Comparison of ENCODE assay signal across 9 cellular contexts in genomic region chr2:74525717-74526648, GRCh38. TPM values are rescaled to one million over a fixed set of nuclear protein-coding genes. Genes with fewer than 3 reads are reported as not detected.
DNase-seq lines count a peak whose midpoint lies in the region; ATAC-seq and TF ChIP-seq lines count a peak whose summit lies in the region.
"Had no signal": no experiment of that assay in that cellular context is flagged by ENCODE, and none has a peak within 500 bp of the region (broad histone marks: within the 10 kb centered on the region; RNA-seq: fewer than 3 reads in every experiment).

TSS of gene DQX1 (minus strand) at chr2:74526231. CDS start at chr2:74525729, 502 bp downstream.

- TF ChIP-seq CTCF in GM20000 (IDR thresholded peaks at IDR 0.05; ENCODE audit: extremely low read depth, missing control alignments) = no peak
- TF ChIP-seq CTCF in hepatocyte (IDR thresholded peaks at IDR 0.05; ENCODE audit: poor library complexity) = no peak

- intact Hi-C loops in CD4-positive, alpha-beta memory T cell (cut with micrococcal nuclease) = no loop called here

- POLR2A ChIA-PET in CD4-positive, alpha-beta memory T cell (lab: Charles Lee; ENCODE audit: partially characterized antibody) = interaction anchor here (0.8 to 2.8 kb wide), 10 partner anchors 10 to 105 kb away, joined by 3 to 12 read pairs (median 6); partner anchors contain the start of genes C2orf81, CCDC142, MRPL53 and PCGF1

- H3K36me3 Mint-ChIP-seq in CD4-positive, alpha-beta memory T cell = peaks cover 26 to 38% of the 10 kb centered on the region in 2 donors

- no peaks in the 10 kb centered on the region for H3K27me3 ChIP-seq in CD4-positive, alpha-beta memory T cell (ENCODE audit: insufficient read depth, low read length)
- no peaks in the 10 kb centered on the region for H3K27me3 ChIP-seq in hepatocyte

- peaks cover 28% of the 10 kb centered on the region for H3K79me2 ChIP-seq in hepatocyte

- peaks cover 7% of the 10 kb centered on the region for H4K20me1 ChIP-seq in hepatocyte (ENCODE audit: insufficient read depth, poor library complexity, severe bottlenecking)

- no peaks in the 10 kb centered on the region for H3K9me3 ChIP-seq in CD4-positive, alpha-beta memory T cell (ENCODE audit: control insufficient read depth in 1 of 2, low read length in 2 of 2)
- no peaks in the 10 kb centered on the region for H3K9me3 ChIP-seq in hepatocyte (ENCODE audit: low read depth)

- H3K27ac ChIP-seq in CD4-positive, alpha-beta memory T cell (ENCODE audit: low read depth, low read length) = no peak within 1 kb of the TSS
- no peak within 1 kb of the TSS for H3K27ac ChIP-seq in hepatocyte

- H3K27ac Mint-ChIP-seq in CD4-positive, alpha-beta memory T cell = peak within 1 kb of the TSS in 5 of 7 donors; percentile 12 to 62 (median 52)

- H3K27me3 Mint-ChIP-seq in CD4-positive, alpha-beta memory T cell = peaks cover 2 to 4% of the 10 kb centered on the region in 2 donors

- WGBS in hepatocyte (ENCODE audit: low lambda C conversion rate, missing lambda C conversion rate) = 94% methylated on average over 11 of the region's 11 CpGs

- ATAC-seq in GM21447 (IDR thresholded peaks at IDR 0.05; ENCODE audit: unreplicated experiment) (no peak), HG03280 (IDR thresholded peaks at IDR 0.05; ENCODE audit: unreplicated experiment) (no peak), HG03520 (IDR thresholded peaks at IDR 0.05; ENCODE audit: unreplicated experiment) (no peak)

- H3K4me1 Mint-ChIP-seq in CD4-positive, alpha-beta memory T cell = peaks cover 11 to 33% (median 25%) of the 10 kb centered on the region in 4 donors

- CTCF ChIA-PET in CD4-positive, alpha-beta memory T cell (lab: Charles Lee; ENCODE audit: partially characterized antibody) = interaction anchor here (1.3 to 1.6 kb wide), 3 partner anchors 11 to 702 kb away, joined by 3 to 7 read pairs (median 3); partner anchors contain the start of genes CCDC142, TLX2 and TTC31

- H3K4me3 Mint-ChIP-seq in CD4-positive, alpha-beta memory T cell = peak within 1 kb of the TSS in 5 of 8 donors; percentile 1 to 57 (median 39)

- no peaks in the 10 kb centered on the region for H3K9me2 ChIP-seq in hepatocyte (replicated peaks; ENCODE audit: insufficient read depth)

- peaks cover 20% of the 10 kb centered on the region for H3K4me1 ChIP-seq in CD4-positive, alpha-beta memory T cell (ENCODE audit: insufficient read depth, low read length)
- no peaks in the 10 kb centered on the region for H3K4me1 ChIP-seq in hepatocyte (ENCODE audit: insufficient read depth)

- no peaks in the 10 kb centered on the region for H3K9me3 Mint-ChIP-seq in CD4-positive, alpha-beta memory T cell

- H3K4me2 ChIP-seq in hepatocyte = peak within 1 kb of the TSS; percentile 10

- H2AFZ ChIP-seq in hepatocyte = no peak within 1 kb of the TSS

- peaks cover 19% of the 10 kb centered on the region for H3K36me3 ChIP-seq in CD4-positive, alpha-beta memory T cell (ENCODE audit: insufficient read depth, low read length)
- H3K36me3 ChIP-seq in hepatocyte (replicated peaks; ENCODE audit: insufficient read depth, low read depth) = no peaks in the 10 kb centered on the region

- H3K4me3 ChIP-seq in CD4-positive, alpha-beta memory T cell (ENCODE audit: low read length in 2 of 2) = no peak within 1 kb of the TSS
- no peak within 1 kb of the TSS for H3K4me3 ChIP-seq in hepatocyte

- DNase-seq in CD4-positive, alpha-beta memory T cell = peak in 1 of 5 donors; percentile 39
- DNase-seq in GM20000 (ENCODE audit: low spot score) = peak; percentile 65
- peak; percentile 40 for DNase-seq in RPMI8226
- DNase-seq in hepatocyte (ENCODE audit: low spot score) = peak; percentile 32
- no peak for DNase-seq in cerebellar nuclear complex (lab: John Stamatoyannopoulos, UW)

RNA-seq across cellular contexts. Expression of gene DQX1, which starts in this region (rescaled TPM):
- total RNA-seq in CD4-positive, alpha-beta memory T cell = under 1 TPM; 0.35 to 0.44 TPM
- polyA plus RNA-seq in CD4-positive, alpha-beta memory T cell = not detected
- 1.2 and 4.0 TPM in 2 replicates for total RNA-seq in hepatocyte
- 0.73 TPM in 1 of 2 replicates, not detected in the other for polyA plus RNA-seq in hepatocyte
- total RNA-seq: pulmonary artery endothelial cell had no signal

Comparison
In these comparisons a context has a peak if more than half of its experiments do, and no peak if none do; other contexts are left out.
1. DNase-seq: peak in GM20000 (single experiment), RPMI8226 (single experiment) and hepatocyte (single experiment); none in cerebellar nuclear complex (0 of 2).